7 cellular contexts compared by ENCODE assay signal in genomic region chr21:34006603-34007168, GRCh38.
"Had no signal": no experiment of that assay in that cellular context is flagged by ENCODE, and none has a peak within 500 bp of the region (broad histone marks: within the 10 kb centered on the region; RNA-seq: fewer than 3 reads in every experiment).

No MANE protein-coding gene starts in this region.

- ATAC-seq: HCT116 had no signal

- H3K4me1 ChIP-seq: HAP-1 had no signal

- H3K27ac Mint-ChIP-seq: HFFc6 had no signal

- H3K9me3 ChIP-seq: HAP-1 had no signal

- H3K4me3 Mint-ChIP-seq: HFFc6 had no signal

- H3K27ac ChIP-seq: GM23248 had no signal

- H3K4me3 ChIP-seq: GM23248, HAP-1 had no signal

- H3K36me3 ChIP-seq: HAP-1 had no signal

- H3K9ac ChIP-seq: GM23248 had no signal

- DNase-seq: GM23248, GOT3, H7, HFFc6, IMR-90 had no signal
